In genomic region chr10:13791483-13791882, GRCh38 we compare ENCODE assay signal across 25 cellular contexts.
"Had no signal": no experiment of that assay in that cellular context is flagged by ENCODE, and none has a peak within 500 bp of the region (broad histone marks: within the 10 kb centered on the region; RNA-seq: fewer than 3 reads in every experiment).

No MANE protein-coding gene starts in this region.

- H3K4me3 Mint-ChIP-seq: activated CD8-positive, alpha-beta T cell treated with anti-CD3 and anti-CD28 coated beads for 36 hours; activated naive CD4-positive, alpha-beta T cell treated with anti-CD3 and anti-CD28 coated beads, Interleukin-2, amount 50 U/mL, for 24 hours; activated naive CD8-positive, alpha-beta T cell treated with anti-CD3 and anti-CD28 coated beads, Interleukin-2, amount 10 ng/mL, durations not matched to agents 7 days and 5 days; activated T-cell treated with anti-CD3 and anti-CD28 coated beads, Interleukin-2, amount 50 U/mL, for 24 hours; central memory CD8-positive, alpha-beta T cell had no signal

- H3K36me3 Mint-ChIP-seq: activated naive CD4-positive, alpha-beta T cell treated with anti-CD3 and anti-CD28 coated beads, Interleukin-2, amount 50 U/mL, for 24 hours; activated naive CD8-positive, alpha-beta T cell treated with anti-CD3 and anti-CD28 coated beads, Interleukin-2, amount 10 ng/mL, durations not matched to agents 7 days and 5 days had no signal

- H3K27ac Mint-ChIP-seq: activated CD8-positive, alpha-beta T cell treated with anti-CD3 and anti-CD28 coated beads for 36 hours; activated naive CD4-positive, alpha-beta T cell treated with anti-CD3 and anti-CD28 coated beads, Interleukin-2, amount 50 U/mL, for 24 hours; activated naive CD8-positive, alpha-beta T cell treated with anti-CD3 and anti-CD28 coated beads, Interleukin-2, amount 10 ng/mL, durations not matched to agents 7 days and 5 days; activated T-cell treated with anti-CD3 and anti-CD28 coated beads, Interleukin-2, amount 50 U/mL, for 24 hours; activated T-helper 2 cell treated with anti-CD3 and anti-CD28 coated beads, Interferon-gamma antibody, Interleukin-2, Interleukin-4, amounts not matched to agents 10 μg/mL and 5 μg/mL and 100 μg/mL, durations not matched to agents 14 hours and 24 hours and 36 hours had no signal

- H3K9me3 Mint-ChIP-seq: activated CD8-positive, alpha-beta T cell treated with anti-CD3 and anti-CD28 coated beads for 36 hours; activated naive CD4-positive, alpha-beta T cell treated with anti-CD3 and anti-CD28 coated beads, Interleukin-2, amount 50 U/mL, for 24 hours; activated naive CD8-positive, alpha-beta T cell treated with anti-CD3 and anti-CD28 coated beads, Interleukin-2, amount 10 ng/mL, durations not matched to agents 7 days and 5 days; activated T-cell treated with anti-CD3 and anti-CD28 coated beads, Interleukin-2, amount 50 U/mL, for 24 hours; activated T-helper 2 cell treated with anti-CD3 and anti-CD28 coated beads, Interferon-gamma antibody, Interleukin-2, Interleukin-4, amounts not matched to agents 10 μg/mL and 5 μg/mL and 100 μg/mL, durations not matched to agents 14 hours and 24 hours and 36 hours; central memory CD8-positive, alpha-beta T cell had no signal

- H3K27me3 Mint-ChIP-seq: activated CD8-positive, alpha-beta T cell treated with anti-CD3 and anti-CD28 coated beads for 36 hours; activated naive CD4-positive, alpha-beta T cell treated with anti-CD3 and anti-CD28 coated beads, Interleukin-2, amount 50 U/mL, for 24 hours; activated T-cell treated with anti-CD3 and anti-CD28 coated beads, Interleukin-2, amount 50 U/mL, for 24 hours; central memory CD8-positive, alpha-beta T cell had no signal

- DNase-seq: activated CD4-positive, alpha-beta T cell treated with anti-CD3 and anti-CD28 coated beads for 1 hour; activated CD4-positive, alpha-beta T cell treated with anti-CD3 and anti-CD28 coated beads for 48 hours; activated CD4-positive, CD25-positive, alpha-beta regulatory T cell; activated CD8-positive, alpha-beta T cell treated with anti-CD3 and anti-CD28 coated beads for 36 hours; activated gamma-delta T cell; activated naive CD4-positive, alpha-beta T cell treated with Interleukin-2 at 50 U/mL for 16 hours; activated naive CD8-positive, alpha-beta T cell treated with anti-CD3 and anti-CD28 coated beads, Interleukin-2, amount 10 ng/mL, durations not matched to agents 7 days and 5 days; activated T-cell treated with anti-CD3 and anti-CD28 coated beads, Interleukin-2, amount 50 U/mL, for 24 hours; MM.1S; MV-4-11; NCI-H1436 treated with DMSO at 0.1 percent for 48 hours; NCI-H187 treated with DMSO at 0.1 percent for 48 hours; NCI-H226; NCI-H446 treated with DMSO at 0.1 percent for 48 hours; NCI-H524; RPMI8226; SHP77 treated with DMSO at 0.1 percent for 48 hours; SW 1271; T-helper 1 cell; T-helper 2 cell; T-helper 9 cell; WERI-Rb-1 had no signal
